Comparison of ENCODE assay signal across 19 cellular contexts in genomic region chr7:65463184-65463583, GRCh38.
"Had no signal": no experiment of that assay in that cellular context is flagged by ENCODE, and none has a peak within 500 bp of the region (broad histone marks: within the 10 kb centered on the region; RNA-seq: fewer than 3 reads in every experiment).

No MANE protein-coding gene starts in this region.

- H2AFZ ChIP-seq: parathyroid adenoma had no signal

- H3K4me1 ChIP-seq: body of pancreas, colonic mucosa, esophagus squamous epithelium, lower lobe of right lung, parathyroid adenoma, thyroid gland had no signal

- H3K9me3 ChIP-seq: body of pancreas, colonic mucosa, esophagus squamous epithelium, lower lobe of right lung, thyroid gland had no signal

- H3K9ac ChIP-seq: parathyroid adenoma had no signal

- H3K36me3 Mint-ChIP-seq: activated naive CD4-positive, alpha-beta T cell treated with anti-CD3 and anti-CD28 coated beads, Interleukin-2, amount 50 U/mL, for 72 hours had no signal

- H3K36me3 ChIP-seq: colonic mucosa, esophagus squamous epithelium, lower lobe of right lung, thyroid gland had no signal

- H3K4me3 ChIP-seq: body of pancreas, colonic mucosa, esophagus squamous epithelium, lower lobe of right lung, thyroid gland had no signal

- H3K27me3 ChIP-seq: body of pancreas, colonic mucosa, esophagus squamous epithelium, thyroid gland had no signal

- H3K27ac Mint-ChIP-seq: activated naive CD4-positive, alpha-beta T cell treated with anti-CD3 and anti-CD28 coated beads, Interleukin-2, amount 50 U/mL, for 72 hours; stimulated activated memory B cell treated with anti-CD40 and anti-IgM and Interleukin-4, amounts not matched to agents 10 μg/mL and 1 μg/mL and 100 μg/mL, for 72 hours had no signal

- H3K79me2 ChIP-seq: parathyroid adenoma had no signal

- H3K4me3 Mint-ChIP-seq: neural crest cell; stimulated activated memory B cell treated with anti-CD40 and anti-IgM and Interleukin-4, amounts not matched to agents 10 μg/mL and 1 μg/mL and 100 μg/mL, for 72 hours had no signal

- H3K4me1 Mint-ChIP-seq: neural crest cell had no signal

- DNase-seq: activated CD4-positive, alpha-beta T cell treated with anti-CD3 and anti-CD28 coated beads, Interleukin-2, amount 50 U/mL, for 1 hour; activated T-cell treated with anti-CD3 and anti-CD28 coated beads for 4 hours; amygdala; body of pancreas; central memory CD4-positive, alpha-beta T cell; colonic mucosa; esophagus squamous epithelium; left cardiac atrium; lower lobe of right lung; midbrain; stimulated activated CD4-positive, alpha-beta T cell treated with anti-CD3 and anti-CD28 coated beads, Interleukin-12 subunit alpha, Interleukin-12 subunit beta, amount 100 ng/mL, for 4 hours; stimulated activated CD4-positive, alpha-beta T cell treated with anti-CD3 and anti-CD28 coated beads, Interleukin-2, amount 100 ng/mL, for 24 hours; T-helper 1 cell; T1000; thyroid gland had no signal

- H3K27me3 Mint-ChIP-seq: stimulated activated memory B cell treated with anti-CD40 and anti-IgM and Interleukin-4, amounts not matched to agents 10 μg/mL and 1 μg/mL and 100 μg/mL, for 72 hours had no signal

- ATAC-seq: activated naive CD4-positive, alpha-beta T cell treated with anti-CD3 and anti-CD28 coated beads, Interleukin-2, amount 50 U/mL, for 72 hours; body of pancreas; left cardiac atrium; lower lobe of right lung; stimulated activated memory B cell treated with anti-CD40 and anti-IgM and Interleukin-4, amounts not matched to agents 10 μg/mL and 1 μg/mL and 100 μg/mL, for 72 hours had no signal

- H3K27ac ChIP-seq: body of pancreas, colonic mucosa, esophagus squamous epithelium, lower lobe of right lung, parathyroid adenoma, thyroid gland had no signal
